ENCODE assay signal across 9 cellular contexts in genomic region chr16:27225536-27226360, GRCh38. TPM values are rescaled to one million over a fixed set of nuclear protein-coding genes. Genes with fewer than 3 reads are reported as not detected.
DNase-seq lines count a peak whose midpoint lies in the region; ATAC-seq and TF ChIP-seq lines count a peak whose summit lies in the region.
"Had no signal": no experiment of that assay in that cellular context is flagged by ENCODE, and none has a peak within 500 bp of the region (broad histone marks: within the 10 kb centered on the region; RNA-seq: fewer than 3 reads in every experiment).

No MANE protein-coding gene starts in this region.

- peaks cover 16% of the 10 kb centered on the region for H3K36me3 Mint-ChIP-seq in T-helper 1 cell treated with Interleukin-12 subunit alpha and Interleukin-12 subunit beta and Interleukin-4 antibody, amounts not matched to agents 30 μg/mL and 1 μg/mL, for 36 hours (ENCODE audit: low read depth)

- in situ Hi-C loops in astrocyte of the spinal cord (cut with HindIII; ENCODE audit: low sequenced_read_pairs) = no loop called here

- ATAC-seq in stimulated activated naive CD8-positive, alpha-beta T cell treated with anti-CD3 and anti-CD28 coated beads, Interleukin-15, Interleukin-2, amounts not matched to agents 100 U/mL and 50 U/mL, for 24 hours = no peak
- ATAC-seq in GM19452 (IDR thresholded peaks at IDR 0.05; ENCODE audit: unreplicated experiment) = no peak

- H3K9me3 Mint-ChIP-seq in T-helper 1 cell treated with Interleukin-12 subunit alpha and Interleukin-12 subunit beta and Interleukin-4 antibody, amounts not matched to agents 30 μg/mL and 1 μg/mL, for 36 hours = no peaks in the 10 kb centered on the region

- intact Hi-C loops in posterior vena cava (cut with DNase I) = loop anchor here in 1 of 2 donors (10.0 kb wide), 1 partner anchor 229 kb away; no protein-coding TSS in a partner anchor

- no peak for DNase-seq in T-helper 1 cell
- peak; percentile 49 for DNase-seq in NCI-H2107 (lab: John Stamatoyannopoulos, UW)
- DNase-seq in astrocyte of the spinal cord (ENCODE audit: low read depth, low spot score) = no peak
- peak; percentile 49 for DNase-seq in posterior vena cava (ENCODE audit: low spot score)
- no peak for DNase-seq in stimulated activated naive CD8-positive, alpha-beta T cell treated with anti-CD3 and anti-CD28 coated beads, Interleukin-15, Interleukin-2, amounts not matched to agents 100 U/mL and 50 U/mL, for 24 hours
- no peak for DNase-seq in NCI-H526 treated with DMSO at 0.1 percent for 48 hours (lab: John Stamatoyannopoulos, UW)
- DNase-seq: stimulated activated CD4-positive, alpha-beta T cell treated with anti-CD3 and anti-CD28 coated beads, Interleukin-2, amount 100 ng/mL, for 48 hours had no signal

- peak overlapping the region; percentile 7 for H3K27ac Mint-ChIP-seq in T-helper 1 cell treated with Interleukin-12 subunit alpha and Interleukin-12 subunit beta and Interleukin-4 antibody, amounts not matched to agents 30 μg/mL and 1 μg/mL, for 36 hours

- no peaks in the 10 kb centered on the region for H3K27me3 Mint-ChIP-seq in T-helper 1 cell treated with Interleukin-12 subunit alpha and Interleukin-12 subunit beta and Interleukin-4 antibody, amounts not matched to agents 30 μg/mL and 1 μg/mL, for 36 hours (ENCODE audit: low read depth)

- no peak overlapping the region for H3K4me3 ChIP-seq in astrocyte of the spinal cord (ENCODE audit: low read depth, low read length)

- peak; percentile 6 for TF ChIP-seq CTCF in astrocyte of the spinal cord (IDR thresholded peaks at IDR 0.05; ENCODE audit: low read depth, low read length)

- peaks cover 16% of the 10 kb centered on the region for H3K4me1 Mint-ChIP-seq in T-helper 1 cell treated with Interleukin-12 subunit alpha and Interleukin-12 subunit beta and Interleukin-4 antibody, amounts not matched to agents 30 μg/mL and 1 μg/mL, for 36 hours (ENCODE audit: low read depth)

- H3K4me3 Mint-ChIP-seq in T-helper 1 cell treated with Interleukin-12 subunit alpha and Interleukin-12 subunit beta and Interleukin-4 antibody, amounts not matched to agents 30 μg/mL and 1 μg/mL, for 36 hours = no peak overlapping the region

RNA-seq across cellular contexts. Expression of gene KDM8, which starts 22.4 kb away (rescaled TPM):
- total RNA-seq in posterior vena cava = 1 to 10 TPM; 4.4 to 4.6 TPM

RNA-seq across cellular contexts. Expression of gene NSMCE1, which starts 42.8 kb away (rescaled TPM):
- total RNA-seq in posterior vena cava = 10 to 100 TPM; 45.3 to 52.0 TPM

Comparison
In these comparisons a context has a peak if more than half of its experiments do, and no peak if none do; other contexts are left out.
1. DNase-seq: peak in NCI-H2107 (single experiment) and posterior vena cava (single experiment); none in T-helper 1 cell (0 of 5), astrocyte of the spinal cord (single experiment), stimulated activated naive CD8-positive, alpha-beta T cell treated with anti-CD3 and anti-CD28 coated beads, Interleukin-15, Interleukin-2, amounts not matched to agents 100 U/mL and 50 U/mL, for 24 hours (single experiment) and NCI-H526 treated with DMSO at 0.1 percent for 48 hours (single experiment).